Comparison of ENCODE assay signal across 1 cellular context in the genomic region with DNA sequence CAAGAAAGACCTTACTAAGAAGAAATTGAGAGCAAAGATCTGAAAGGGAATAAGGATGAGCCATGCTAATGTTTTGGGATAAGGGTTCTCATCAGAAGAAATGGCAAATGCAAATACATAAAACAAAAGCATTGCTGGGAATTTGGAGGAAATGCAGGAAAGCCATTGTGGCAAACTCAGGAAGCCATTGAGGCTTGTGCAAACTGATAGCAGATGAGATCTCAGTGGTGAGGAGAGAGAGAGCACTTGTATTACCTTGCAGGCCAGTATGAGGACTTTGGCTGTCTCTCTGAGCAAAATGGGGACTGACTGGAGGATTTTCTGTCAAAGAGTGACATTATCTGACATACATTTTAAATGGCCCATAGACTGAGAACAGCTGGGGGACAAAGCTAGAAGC.
TF ChIP-seq lines count a peak whose summit lies in the region.

No MANE protein-coding gene starts in this region.

TF ChIP-seq in K562, 482 proteins besides CTCF, POLR2A, EP300 and RAD21 (continued from another document):
- TF ChIP-seq, protein P1, sequence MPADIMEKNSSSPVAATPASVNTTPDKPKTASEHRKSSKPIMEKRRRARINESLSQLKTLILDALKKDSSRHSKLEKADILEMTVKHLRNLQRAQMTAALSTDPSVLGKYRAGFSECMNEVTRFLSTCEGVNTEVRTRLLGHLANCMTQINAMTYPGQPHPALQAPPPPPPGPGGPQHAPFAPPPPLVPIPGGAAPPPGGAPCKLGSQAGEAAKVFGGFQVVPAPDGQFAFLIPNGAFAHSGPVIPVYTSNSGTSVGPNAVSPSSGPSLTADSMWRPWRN (IDR thresholded peaks at IDR 0.05; ENCODE audit: low read depth), result 0 out of 2 replicates have a peak, but pooled peaks have one; percentile 8
- TF ChIP-seq MEIS2 (IDR thresholded peaks at IDR 0.05; ENCODE audit: partially characterized antibody) (peak; percentile 21), SOX6 (IDR thresholded peaks at IDR 0.05) (peak; percentile 59), DPF2 (IDR thresholded peaks at IDR 0.05) (peak; percentile 68), TCF3 (CRISPR knock-in tag; IDR thresholded peaks at IDR 0.05) (peak; percentile 36; the same call in 1 of the 2 replicates), ZNF589 (CRISPR knock-in tag; IDR thresholded peaks at IDR 0.05; ENCODE audit: low read depth) (peak; percentile 33; the same call in 1 of the 2 replicates), JUND (IDR thresholded peaks at IDR 0.05; ENCODE audit: borderline replicate concordance, low read depth, low read length) (no peak; the same call in 1 of the 2 replicates), JUND (tag; IDR thresholded peaks at IDR 0.05; ENCODE audit: borderline replicate concordance, low read depth, low read length) (peak; percentile 27; the same call in 1 of the 3 replicates), ETV1 (tag; conservative IDR thresholded peaks at IDR 0.05; ENCODE audit: low read depth) (peak; percentile 57), ARID1B (IDR thresholded peaks at IDR 0.05) (peak; percentile 72), ZNF766 (CRISPR knock-in tag; conservative IDR thresholded peaks at IDR 0.05) (0 out of 2 replicates have a peak, but pooled peaks have one; percentile 30), POU5F1 (IDR thresholded peaks at IDR 0.05; ENCODE audit: borderline replicate concordance, low read depth, low read length, partially characterized antibody) (no peak), MAZ (CRISPR knock-in tag; conservative IDR thresholded peaks at IDR 0.05 in 1 of 2, IDR thresholded peaks at IDR 0.05 in 1 of 2) (no peak)
- TF ChIP-seq, protein P2, sequence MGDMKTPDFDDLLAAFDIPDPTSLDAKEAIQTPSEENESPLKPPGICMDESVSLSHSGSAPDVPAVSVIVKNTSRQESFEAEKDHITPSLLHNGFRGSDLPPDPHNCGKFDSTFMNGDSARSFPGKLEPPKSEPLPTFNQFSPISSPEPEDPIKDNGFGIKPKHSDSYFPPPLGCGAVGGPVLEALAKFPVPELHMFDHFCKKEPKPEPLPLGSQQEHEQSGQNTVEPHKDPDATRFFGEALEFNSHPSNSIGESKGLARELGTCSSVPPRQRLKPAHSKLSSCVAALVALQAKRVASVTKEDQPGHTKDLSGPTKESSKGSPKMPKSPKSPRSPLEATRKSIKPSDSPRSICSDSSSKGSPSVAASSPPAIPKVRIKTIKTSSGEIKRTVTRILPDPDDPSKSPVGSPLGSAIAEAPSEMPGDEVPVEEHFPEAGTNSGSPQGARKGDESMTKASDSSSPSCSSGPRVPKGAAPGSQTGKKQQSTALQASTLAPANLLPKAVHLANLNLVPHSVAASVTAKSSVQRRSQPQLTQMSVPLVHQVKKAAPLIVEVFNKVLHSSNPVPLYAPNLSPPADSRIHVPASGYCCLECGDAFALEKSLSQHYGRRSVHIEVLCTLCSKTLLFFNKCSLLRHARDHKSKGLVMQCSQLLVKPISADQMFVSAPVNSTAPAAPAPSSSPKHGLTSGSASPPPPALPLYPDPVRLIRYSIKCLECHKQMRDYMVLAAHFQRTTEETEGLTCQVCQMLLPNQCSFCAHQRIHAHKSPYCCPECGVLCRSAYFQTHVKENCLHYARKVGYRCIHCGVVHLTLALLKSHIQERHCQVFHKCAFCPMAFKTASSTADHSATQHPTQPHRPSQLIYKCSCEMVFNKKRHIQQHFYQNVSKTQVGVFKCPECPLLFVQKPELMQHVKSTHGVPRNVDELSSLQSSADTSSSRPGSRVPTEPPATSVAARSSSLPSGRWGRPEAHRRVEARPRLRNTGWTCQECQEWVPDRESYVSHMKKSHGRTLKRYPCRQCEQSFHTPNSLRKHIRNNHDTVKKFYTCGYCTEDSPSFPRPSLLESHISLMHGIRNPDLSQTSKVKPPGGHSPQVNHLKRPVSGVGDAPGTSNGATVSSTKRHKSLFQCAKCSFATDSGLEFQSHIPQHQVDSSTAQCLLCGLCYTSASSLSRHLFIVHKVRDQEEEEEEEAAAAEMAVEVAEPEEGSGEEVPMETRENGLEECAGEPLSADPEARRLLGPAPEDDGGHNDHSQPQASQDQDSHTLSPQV (IDR thresholded peaks at IDR 0.05), result peak; percentile 62; the same call in 1 of the 2 replicates
